Comparison of ENCODE assay signal across 9 cellular contexts in the genomic region with DNA sequence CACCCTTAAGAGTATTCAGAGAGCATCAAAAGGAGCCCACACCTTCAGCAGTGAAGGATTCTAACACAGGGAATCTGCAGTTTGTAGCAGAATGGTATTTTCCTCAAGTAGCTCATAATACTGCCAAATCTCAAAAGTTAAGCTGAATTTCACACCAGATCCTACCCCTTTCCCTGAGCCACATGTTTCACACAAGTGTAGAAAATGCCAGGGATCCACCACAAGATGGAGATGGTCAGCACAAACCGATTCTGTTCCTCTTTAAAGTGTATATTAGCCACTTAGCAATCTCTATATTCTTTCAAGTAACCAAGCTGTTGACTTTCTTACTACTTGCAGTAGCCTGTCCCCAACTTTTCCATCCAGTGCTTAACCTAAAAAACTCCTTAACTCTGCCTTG. TPM values are rescaled to one million over a fixed set of nuclear protein-coding genes. Genes with fewer than 3 reads are reported as not detected.
A peak's percentile ranks its signal among the peaks of the same experiment; 100 is the strongest.
DNase-seq lines count a peak whose midpoint lies in the region; ATAC-seq and TF ChIP-seq lines count a peak whose summit lies in the region.
"Had no signal": no experiment of that assay in that cellular context is flagged by ENCODE, and none has a peak within 500 bp of the region (broad histone marks: within the 10 kb centered on the region; RNA-seq: fewer than 3 reads in every experiment).

No MANE protein-coding gene starts in this region.

- no peaks in the 10 kb centered on the region for H3K9me3 Mint-ChIP-seq in MCF 10A (ENCODE audit: unreplicated experiment)

- no peaks in the 10 kb centered on the region for H3K27me3 Mint-ChIP-seq in MCF 10A (ENCODE audit: insufficient read depth, unreplicated experiment)

- no peak for ATAC-seq in gastroesophageal sphincter

- 29% methylated on average over 1 of the region's 1 CpG for WGBS in thymus
- 0 to 22% methylated on average over 1 of the region's 1 CpG for WGBS in gastroesophageal sphincter (ENCODE audit: low coverage in 1 of 2), 2 donors

- peaks cover 61% of the 10 kb centered on the region for H3K36me3 Mint-ChIP-seq in MCF 10A (ENCODE audit: insufficient read depth, unreplicated experiment)

- no peaks in the 10 kb centered on the region for H3K36me3 ChIP-seq in breast epithelium
- H3K36me3 ChIP-seq in OCI-LY1 (ENCODE audit: insufficient read depth, low read length) = peaks cover 98% of the 10 kb centered on the region
- H3K36me3 ChIP-seq in thymus (ENCODE audit: control insufficient read depth, insufficient read depth) = peaks cover 70% of the 10 kb centered on the region
- H3K36me3 ChIP-seq in gastroesophageal sphincter = peaks cover 0 to 85% of the 10 kb centered on the region in 2 donors

- H3K27me3 ChIP-seq in breast epithelium (no peaks in the 10 kb centered on the region), OCI-LY1 (ENCODE audit: insufficient read depth, low read length) (no peaks in the 10 kb centered on the region), thymus (ENCODE audit: control insufficient read depth, insufficient read depth) (no peaks in the 10 kb centered on the region), gastroesophageal sphincter (no peaks in the 10 kb centered on the region)
- H3K27me3 ChIP-seq: SJSA1 had no signal

- POLR2A ChIA-PET in MCF 10A (lab: Yijun Ruan, JAX) = interaction anchor here (0.9 kb wide), 1 partner anchor 23 kb away, joined by 3 read pairs; no protein-coding TSS in a partner anchor

- no peaks in the 10 kb centered on the region for H3K79me2 ChIP-seq in OCI-LY1 (ENCODE audit: insufficient read depth, low read length)

- H3K4me1 Mint-ChIP-seq in MCF 10A (ENCODE audit: insufficient read depth, unreplicated experiment) = no peaks in the 10 kb centered on the region

- H3K4me2 ChIP-seq in OCI-LY1 (ENCODE audit: low read length) = no peak overlapping the region

- intact Hi-C loops in MCF 10A (cut with micrococcal nuclease) (loop anchor here (1.0 kb wide), 1 partner anchor 43 kb away; no protein-coding TSS in a partner anchor), breast epithelium (cut with DNase I; ENCODE audit: low total_unique reads) (no loop called here)

- BruUV-seq in MCF 10A (replicated peaks; lab: Mats Ljungman, UMichigan) = no TSS peak

- H3K9me3 ChIP-seq in breast epithelium (no peaks in the 10 kb centered on the region), OCI-LY1 (ENCODE audit: low read length) (no peaks in the 10 kb centered on the region), thymus (ENCODE audit: control insufficient read depth) (no peaks in the 10 kb centered on the region), gastroesophageal sphincter (no peaks in the 10 kb centered on the region)
- H3K9me3 ChIP-seq: SJSA1 had no signal

- peak; percentile 32 for DNase-seq in MCF 10A (ENCODE audit: unreplicated experiment)
- no peak for DNase-seq in breast epithelium (ENCODE audit: low spot score in 2 of 2)
- DNase-seq in epithelial cell of esophagus (ENCODE audit: low read depth) = peak; percentile 43
- no peak for DNase-seq in effector CD8-positive, alpha-beta T cell (lab: John Stamatoyannopoulos, UW)
- DNase-seq in GDM1 (lab: John Stamatoyannopoulos, UW) = no peak

- no peak overlapping the region for H3K27ac Mint-ChIP-seq in MCF 10A (ENCODE audit: low read depth, unreplicated experiment)

- TF ChIP-seq EP300 in gastroesophageal sphincter (IDR thresholded peaks at IDR 0.05) = no peak

- H3K9ac ChIP-seq in OCI-LY1 (ENCODE audit: low read length) = no peak overlapping the region

- no peaks in the 10 kb centered on the region for H4K20me1 ChIP-seq in OCI-LY1 (ENCODE audit: insufficient read depth, low read length)

- CTCF ChIA-PET in MCF 10A (lab: Yijun Ruan, JAX) = interaction anchor here (0.6 to 3.2 kb wide), 12 partner anchors 8 to 419 kb away, joined by 3 to 12 read pairs (median 4); no protein-coding TSS in a partner anchor

- H3K4me3 ChIP-seq in breast epithelium = no peak overlapping the region
- no peak overlapping the region for H3K4me3 ChIP-seq in OCI-LY1 (ENCODE audit: low read depth, low read length, poor library complexity, severe bottlenecking)
- no peak overlapping the region for H3K4me3 ChIP-seq in epithelial cell of esophagus (ENCODE audit: low read length)
- no peak overlapping the region for H3K4me3 ChIP-seq in thymus (ENCODE audit: low read length)
- no peak overlapping the region for H3K4me3 ChIP-seq in gastroesophageal sphincter
- H3K4me3 ChIP-seq: SJSA1 had no signal

- no peak overlapping the region for H3K27ac ChIP-seq in breast epithelium
- no peak overlapping the region for H3K27ac ChIP-seq in OCI-LY1 (ENCODE audit: low read depth, low read length, poor library complexity, severe bottlenecking)
- peak overlapping the region; percentile 60 for H3K27ac ChIP-seq in thymus (ENCODE audit: low read depth)
- no peak overlapping the region for H3K27ac ChIP-seq in gastroesophageal sphincter
- H3K27ac ChIP-seq: SJSA1 had no signal

- no peaks in the 10 kb centered on the region for H3F3A ChIP-seq in OCI-LY1 (ENCODE audit: insufficient read depth, low read length)

- H3K4me3 Mint-ChIP-seq in MCF 10A (ENCODE audit: unreplicated experiment) = no peak overlapping the region

- peak; percentile 43 for TF ChIP-seq CTCF in MCF 10A (IDR thresholded peaks at IDR 0.05; ENCODE audit: unreplicated experiment)
- peak in 1 of 3 donors; percentile 29 for TF ChIP-seq CTCF in breast epithelium (IDR thresholded peaks at IDR 0.05)
- peak; percentile 48; the same call in 1 of the 2 replicates for TF ChIP-seq CTCF in OCI-LY1 (IDR thresholded peaks at IDR 0.05; ENCODE audit: low read length)
- TF ChIP-seq CTCF in epithelial cell of esophagus (IDR thresholded peaks at IDR 0.05; ENCODE audit: insufficient read depth, low read depth, low read length, missing control alignments) = peak; percentile 64
- peak in 1 of 4 experiments; percentile 29 for TF ChIP-seq CTCF in gastroesophageal sphincter (IDR thresholded peaks at IDR 0.05)

- H3K9me2 ChIP-seq in OCI-LY1 (ENCODE audit: low read depth, low read length) = no peaks in the 10 kb centered on the region

- TF ChIP-seq POLR2A in breast epithelium (IDR thresholded peaks at IDR 0.05) (no peak), gastroesophageal sphincter (IDR thresholded peaks at IDR 0.05) (no peak)

- no peak overlapping the region for H2AFZ ChIP-seq in OCI-LY1 (ENCODE audit: low read length)

- no peaks in the 10 kb centered on the region for H3K4me1 ChIP-seq in breast epithelium
- no peaks in the 10 kb centered on the region for H3K4me1 ChIP-seq in OCI-LY1 (ENCODE audit: insufficient read depth, low read length, severe bottlenecking)
- no peaks in the 10 kb centered on the region for H3K4me1 ChIP-seq in thymus (ENCODE audit: control insufficient read depth, insufficient read depth, low read length)
- peaks cover 0 to 11% (median 0%) of the 10 kb centered on the region in 3 donors for H3K4me1 ChIP-seq in gastroesophageal sphincter
- H3K4me1 ChIP-seq: SJSA1 had no signal

RNA-seq across cellular contexts. Expression of a gene that starts 13.2 kb away (rescaled TPM):
- total RNA-seq in MCF 10A (2022) (6.9 and 11.3 TPM in 2 replicates), breast epithelium (1 to 10 TPM in 2 of 3 donors, under 1 TPM in 1; 0.66 to 3.1 (median 1.1) TPM), gastroesophageal sphincter (1 to 10 TPM in 1 of 4 donors, under 1 TPM in 3; 0.15 to 1.4 (median 0.66) TPM)
- polyA plus RNA-seq in thymus = 1.4 TPM

Comparison
In these comparisons a context has a peak if more than half of its experiments do, and no peak if none do; other contexts are left out.
1. DNase-seq: peak in MCF 10A (single experiment) and epithelial cell of esophagus (single experiment); none in breast epithelium (0 of 2), effector CD8-positive, alpha-beta T cell (single experiment) and GDM1 (single experiment).